ENCODE assay signal across 1 cellular context in the genomic region with DNA sequence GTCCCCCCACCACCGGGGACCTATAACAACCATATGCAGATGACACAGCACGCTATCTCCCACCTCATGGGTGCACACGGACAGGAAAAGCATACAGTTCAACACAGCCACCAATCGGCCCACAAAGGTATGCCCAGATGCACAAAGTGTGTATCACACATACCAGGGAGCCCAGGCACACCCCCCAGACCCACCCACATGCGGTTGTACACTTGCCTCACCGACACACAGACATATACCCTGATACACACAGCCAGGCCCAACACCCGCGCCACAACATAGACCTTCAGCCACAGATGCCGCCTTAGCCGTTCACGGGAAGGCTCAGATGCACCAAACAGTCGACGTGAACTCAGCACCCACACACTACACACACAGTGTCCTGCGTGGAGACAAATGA.
TF ChIP-seq lines count a peak whose summit lies in the region.

No MANE protein-coding gene starts in this region.

TF ChIP-seq in GM23338, 12 proteins besides CTCF, POLR2A, EP300 and RAD21 (continued from another document):
- TF ChIP-seq, protein P1, sequence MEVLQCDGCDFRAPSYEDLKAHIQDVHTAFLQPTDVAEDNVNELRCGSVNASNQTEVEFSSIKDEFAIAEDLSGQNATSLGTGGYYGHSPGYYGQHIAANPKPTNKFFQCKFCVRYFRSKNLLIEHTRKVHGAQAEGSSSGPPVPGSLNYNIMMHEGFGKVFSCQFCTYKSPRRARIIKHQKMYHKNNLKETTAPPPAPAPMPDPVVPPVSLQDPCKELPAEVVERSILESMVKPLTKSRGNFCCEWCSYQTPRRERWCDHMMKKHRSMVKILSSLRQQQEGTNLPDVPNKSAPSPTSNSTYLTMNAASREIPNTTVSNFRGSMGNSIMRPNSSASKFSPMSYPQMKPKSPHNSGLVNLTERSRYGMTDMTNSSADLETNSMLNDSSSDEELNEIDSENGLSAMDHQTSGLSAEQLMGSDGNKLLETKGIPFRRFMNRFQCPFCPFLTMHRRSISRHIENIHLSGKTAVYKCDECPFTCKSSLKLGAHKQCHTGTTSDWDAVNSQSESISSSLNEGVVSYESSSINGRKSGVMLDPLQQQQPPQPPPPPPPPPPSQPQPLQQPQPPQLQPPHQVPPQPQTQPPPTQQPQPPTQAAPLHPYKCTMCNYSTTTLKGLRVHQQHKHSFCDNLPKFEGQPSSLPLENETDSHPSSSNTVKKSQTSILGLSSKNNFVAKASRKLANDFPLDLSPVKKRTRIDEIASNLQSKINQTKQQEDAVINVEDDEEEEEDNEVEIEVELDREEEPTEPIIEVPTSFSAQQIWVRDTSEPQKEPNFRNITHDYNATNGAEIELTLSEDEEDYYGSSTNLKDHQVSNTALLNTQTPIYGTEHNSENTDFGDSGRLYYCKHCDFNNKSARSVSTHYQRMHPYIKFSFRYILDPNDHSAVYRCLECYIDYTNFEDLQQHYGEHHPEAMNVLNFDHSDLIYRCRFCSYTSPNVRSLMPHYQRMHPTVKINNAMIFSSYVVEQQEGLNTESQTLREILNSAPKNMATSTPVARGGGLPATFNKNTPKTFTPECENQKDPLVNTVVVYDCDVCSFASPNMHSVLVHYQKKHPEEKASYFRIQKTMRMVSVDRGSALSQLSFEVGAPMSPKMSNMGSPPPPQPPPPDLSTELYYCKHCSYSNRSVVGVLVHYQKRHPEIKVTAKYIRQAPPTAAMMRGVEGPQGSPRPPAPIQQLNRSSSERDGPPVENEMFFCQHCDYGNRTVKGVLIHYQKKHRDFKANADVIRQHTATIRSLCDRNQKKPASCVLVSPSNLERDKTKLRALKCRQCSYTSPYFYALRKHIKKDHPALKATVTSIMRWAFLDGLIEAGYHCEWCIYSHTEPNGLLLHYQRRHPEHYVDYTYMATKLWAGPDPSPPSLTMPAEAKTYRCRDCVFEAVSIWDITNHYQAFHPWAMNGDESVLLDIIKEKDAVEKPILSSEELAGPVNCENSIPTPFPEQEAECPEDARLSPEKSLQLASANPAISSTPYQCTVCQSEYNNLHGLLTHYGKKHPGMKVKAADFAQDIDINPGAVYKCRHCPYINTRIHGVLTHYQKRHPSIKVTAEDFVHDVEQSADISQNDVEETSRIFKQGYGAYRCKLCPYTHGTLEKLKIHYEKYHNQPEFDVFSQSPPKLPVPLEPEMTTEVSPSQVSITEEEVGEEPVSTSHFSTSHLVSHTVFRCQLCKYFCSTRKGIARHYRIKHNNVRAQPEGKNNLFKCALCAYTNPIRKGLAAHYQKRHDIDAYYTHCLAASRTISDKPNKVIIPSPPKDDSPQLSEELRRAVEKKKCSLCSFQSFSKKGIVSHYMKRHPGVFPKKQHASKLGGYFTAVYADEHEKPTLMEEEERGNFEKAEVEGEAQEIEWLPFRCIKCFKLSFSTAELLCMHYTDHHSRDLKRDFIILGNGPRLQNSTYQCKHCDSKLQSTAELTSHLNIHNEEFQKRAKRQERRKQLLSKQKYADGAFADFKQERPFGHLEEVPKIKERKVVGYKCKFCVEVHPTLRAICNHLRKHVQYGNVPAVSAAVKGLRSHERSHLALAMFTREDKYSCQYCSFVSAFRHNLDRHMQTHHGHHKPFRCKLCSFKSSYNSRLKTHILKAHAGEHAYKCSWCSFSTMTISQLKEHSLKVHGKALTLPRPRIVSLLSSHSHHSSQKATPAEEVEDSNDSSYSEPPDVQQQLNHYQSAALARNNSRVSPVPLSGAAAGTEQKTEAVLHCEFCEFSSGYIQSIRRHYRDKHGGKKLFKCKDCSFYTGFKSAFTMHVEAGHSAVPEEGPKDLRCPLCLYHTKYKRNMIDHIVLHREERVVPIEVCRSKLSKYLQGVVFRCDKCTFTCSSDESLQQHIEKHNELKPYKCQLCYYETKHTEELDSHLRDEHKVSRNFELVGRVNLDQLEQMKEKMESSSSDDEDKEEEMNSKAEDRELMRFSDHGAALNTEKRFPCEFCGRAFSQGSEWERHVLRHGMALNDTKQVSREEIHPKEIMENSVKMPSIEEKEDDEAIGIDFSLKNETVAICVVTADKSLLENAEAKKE (CRISPR knock-in tag; IDR thresholded peaks at IDR 0.05) = no peak
- TF ChIP-seq, protein P2, sequence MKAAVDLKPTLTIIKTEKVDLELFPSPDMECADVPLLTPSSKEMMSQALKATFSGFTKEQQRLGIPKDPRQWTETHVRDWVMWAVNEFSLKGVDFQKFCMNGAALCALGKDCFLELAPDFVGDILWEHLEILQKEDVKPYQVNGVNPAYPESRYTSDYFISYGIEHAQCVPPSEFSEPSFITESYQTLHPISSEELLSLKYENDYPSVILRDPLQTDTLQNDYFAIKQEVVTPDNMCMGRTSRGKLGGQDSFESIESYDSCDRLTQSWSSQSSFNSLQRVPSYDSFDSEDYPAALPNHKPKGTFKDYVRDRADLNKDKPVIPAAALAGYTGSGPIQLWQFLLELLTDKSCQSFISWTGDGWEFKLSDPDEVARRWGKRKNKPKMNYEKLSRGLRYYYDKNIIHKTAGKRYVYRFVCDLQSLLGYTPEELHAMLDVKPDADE (IDR thresholded peaks at IDR 0.05) = no peak
- TF ChIP-seq ZNF331 (CRISPR knock-in tag; IDR thresholded peaks at IDR 0.05; ENCODE audit: low read depth) (no peak), CREB1 (CRISPR knock-in tag; IDR thresholded peaks at IDR 0.05; ENCODE audit: low read depth) (no peak), JUNB (IDR thresholded peaks at IDR 0.05; ENCODE audit: unreplicated experiment) (no peak), ZNF114 (CRISPR knock-in tag; IDR thresholded peaks at IDR 0.05) (no peak), NANOG (IDR thresholded peaks at IDR 0.05; ENCODE audit: borderline replicate concordance) (no peak), STAT1 (IDR thresholded peaks at IDR 0.05; ENCODE audit: unreplicated experiment) (no peak), EZH2phosphoT487 (IDR thresholded peaks at IDR 0.05; ENCODE audit: unreplicated experiment) (no peak), POLR2AphosphoS5 (IDR thresholded peaks at IDR 0.05; ENCODE audit: low read depth) (no peak)
TF ChIP-seq in GM23338: peak in this region for 0.
